ENCODE assay signal across 1 cellular context in genomic region chr2:69046221-69046662, GRCh38.
TF ChIP-seq lines count a peak whose summit lies in the region.

No MANE protein-coding gene starts in this region.

TF ChIP-seq in HepG2, 621 proteins besides CTCF, POLR2A, EP300 and RAD21 (continued from another document and continues in another):
- TF ChIP-seq XBP1 (CRISPR knock-in tag; IDR thresholded peaks at IDR 0.05) = no peak
- TF ChIP-seq TEAD2 (CRISPR knock-in tag; IDR thresholded peaks at IDR 0.05) = no peak
- TF ChIP-seq FOXP4 (CRISPR knock-in tag; IDR thresholded peaks at IDR 0.05) = peak; percentile 85
- no peak for TF ChIP-seq PHF21A (CRISPR knock-in tag; IDR thresholded peaks at IDR 0.05)
- TF ChIP-seq TEAD3 (CRISPR knock-in tag; optimal IDR thresholded peaks at IDR 0.05; ENCODE audit: borderline replicate concordance) = peak; percentile 65
- no peak for TF ChIP-seq SIN3B (IDR thresholded peaks at IDR 0.05; ENCODE audit: low read length)
- TF ChIP-seq TARDBP (CRISPR knock-in tag; IDR thresholded peaks at IDR 0.05) = no peak
- 0 out of 2 replicates have a peak, but pooled peaks have one; percentile 12 for TF ChIP-seq SALL1 (CRISPR knock-in tag; IDR thresholded peaks at IDR 0.05)
- TF ChIP-seq SP5 (CRISPR knock-in tag; IDR thresholded peaks at IDR 0.05; ENCODE audit: borderline replicate concordance, low read depth) = no peak
- no peak for TF ChIP-seq ZBTB10 (CRISPR knock-in tag; IDR thresholded peaks at IDR 0.05; ENCODE audit: borderline replicate concordance)
- peak; percentile 71; the same call in 1 of the 2 replicates for TF ChIP-seq RXRB (CRISPR knock-in tag; IDR thresholded peaks at IDR 0.05; ENCODE audit: borderline replicate concordance)
- TF ChIP-seq HDAC6 (IDR thresholded peaks at IDR 0.05; ENCODE audit: low read depth, low read length) = no peak
- TF ChIP-seq ZNF800 (CRISPR knock-in tag; IDR thresholded peaks at IDR 0.05) = no peak
- no peak for TF ChIP-seq GMEB2 (CRISPR knock-in tag; IDR thresholded peaks at IDR 0.05; ENCODE audit: low read depth)
- no peak for TF ChIP-seq ZNF350 (CRISPR knock-in tag; IDR thresholded peaks at IDR 0.05; ENCODE audit: borderline replicate concordance, low read depth)
- TF ChIP-seq ZNF281 (CRISPR knock-in tag; IDR thresholded peaks at IDR 0.05; ENCODE audit: borderline replicate concordance) = no peak
- no peak for TF ChIP-seq SAFB2 (CRISPR knock-in tag; IDR thresholded peaks at IDR 0.05; ENCODE audit: borderline replicate concordance, low read depth)
- TF ChIP-seq NCOA2 (CRISPR knock-in tag; IDR thresholded peaks at IDR 0.05) = peak; percentile 67; the same call in 1 of the 2 replicates
- TF ChIP-seq SMC3 (IDR thresholded peaks at IDR 0.05; ENCODE audit: low read length) = no peak
- no peak for TF ChIP-seq IRF1 (CRISPR knock-in tag; IDR thresholded peaks at IDR 0.05; ENCODE audit: low read depth)
- no peak for TF ChIP-seq NPAS2 (CRISPR knock-in tag; IDR thresholded peaks at IDR 0.05; ENCODE audit: borderline replicate concordance)
- no peak for TF ChIP-seq ZNF550 (CRISPR knock-in tag; IDR thresholded peaks at IDR 0.05; ENCODE audit: borderline replicate concordance)
- no peak for TF ChIP-seq HMGXB3 (CRISPR knock-in tag; IDR thresholded peaks at IDR 0.05; ENCODE audit: borderline replicate concordance)
- peak; percentile 62; the same call in 1 of the 2 replicates for TF ChIP-seq ERF (CRISPR knock-in tag; IDR thresholded peaks at IDR 0.05)
- no peak for TF ChIP-seq ZNF879 (CRISPR knock-in tag; IDR thresholded peaks at IDR 0.05)
- peak; percentile 59; the same call in 1 of the 2 replicates for TF ChIP-seq ARID3A (IDR thresholded peaks at IDR 0.05; ENCODE audit: low read depth, low read length)
- 0 out of 2 replicates have a peak, but pooled peaks have one; percentile 29 for TF ChIP-seq ISL2 (CRISPR knock-in tag; IDR thresholded peaks at IDR 0.05)
- TF ChIP-seq NFE2L1 (CRISPR knock-in tag; IDR thresholded peaks at IDR 0.05; ENCODE audit: borderline replicate concordance) = no peak
- no peak for TF ChIP-seq ZNF75D (CRISPR knock-in tag; IDR thresholded peaks at IDR 0.05; ENCODE audit: borderline replicate concordance)
- no peak for TF ChIP-seq U2AF1 (optimal IDR thresholded peaks at IDR 0.05; ENCODE audit: low read depth, low read length)
- TF ChIP-seq ETV5 (CRISPR knock-in tag; IDR thresholded peaks at IDR 0.05; ENCODE audit: borderline replicate concordance) = peak; percentile 61; the same call in 1 of the 2 replicates
- TF ChIP-seq NR2F2 (IDR thresholded peaks at IDR 0.05; ENCODE audit: borderline replicate concordance, low read depth) = peak; percentile 74; the same call in 1 of the 2 replicates
- no peak for TF ChIP-seq ZNF256 (CRISPR knock-in tag; conservative IDR thresholded peaks at IDR 0.05)
- TF ChIP-seq STAG1 (CRISPR knock-in tag; IDR thresholded peaks at IDR 0.05) = no peak
- no peak for TF ChIP-seq CBX5 (CRISPR knock-in tag; IDR thresholded peaks at IDR 0.05; ENCODE audit: borderline replicate concordance)
- no peak for TF ChIP-seq ZNF749 (CRISPR knock-in tag; IDR thresholded peaks at IDR 0.05; ENCODE audit: borderline replicate concordance)
- no peak for TF ChIP-seq PBX3 (CRISPR knock-in tag; IDR thresholded peaks at IDR 0.05; ENCODE audit: borderline replicate concordance)
- no peak for TF ChIP-seq HNRNPLL (IDR thresholded peaks at IDR 0.05; ENCODE audit: low read depth, low read length, poor library complexity, severe bottlenecking)
- TF ChIP-seq FLYWCH1 (CRISPR knock-in tag; IDR thresholded peaks at IDR 0.05) = no peak
